ENCODE assay signal across 1 cellular context in genomic region chr2:225670111-225670974, GRCh38.
TF ChIP-seq lines count a peak whose summit lies in the region.

No MANE protein-coding gene starts in this region.

TF ChIP-seq in GM23338, 12 proteins besides CTCF, POLR2A, EP300 and RAD21 (continued from another document):
- TF ChIP-seq POLR2AphosphoS5 (IDR thresholded peaks at IDR 0.05; ENCODE audit: low read depth) = no peak
